ENCODE assay signal across 8 cellular contexts in genomic region chr17:39199673-39199985, GRCh38. TPM values are rescaled to one million over a fixed set of nuclear protein-coding genes. Genes with fewer than 3 reads are reported as not detected.
DNase-seq lines count a peak whose midpoint lies in the region; ATAC-seq and TF ChIP-seq lines count a peak whose summit lies in the region.

No MANE protein-coding gene starts in this region.

- ATAC-seq in GM18511 (IDR thresholded peaks at IDR 0.05; ENCODE audit: unreplicated experiment) (peak; percentile 12), HG02884 (IDR thresholded peaks at IDR 0.05; ENCODE audit: unreplicated experiment) (no peak), HG03280 (IDR thresholded peaks at IDR 0.05; ENCODE audit: unreplicated experiment) (no peak)

- no peaks in the 10 kb centered on the region for H3K9me3 ChIP-seq in colonic mucosa
- H3K9me3 ChIP-seq in muscle layer of duodenum (ENCODE audit: control insufficient read depth in 1 of 2, low read length in 2 of 2) = no peaks in the 10 kb centered on the region

- H3K9ac ChIP-seq in colonic mucosa (ENCODE audit: low read depth in 2 of 2, low read length in 2 of 2) = peak overlapping the region; percentile 26 to 99

- TF ChIP-seq CTCF in colonic mucosa (IDR thresholded peaks at IDR 0.05) = no peak

- DNase-seq in HuH-7.5 (ENCODE audit: low spot score) (peak; percentile 56), colonic mucosa (no peak), DMS153 treated with DMSO at 0.1 percent for 48 hours (lab: John Stamatoyannopoulos, UW; ENCODE audit: unreplicated experiment) (no peak), DMS153 (lab: John Stamatoyannopoulos, UW) (no peak)

- H3K36me3 ChIP-seq in colonic mucosa = peaks cover 15% of the 10 kb centered on the region
- peaks cover 26 to 38% of the 10 kb centered on the region in 2 donors for H3K36me3 ChIP-seq in muscle layer of duodenum (ENCODE audit: control insufficient read depth in 1 of 2, insufficient read depth in 2 of 2, low read length in 2 of 2)

- H3K27me3 ChIP-seq in colonic mucosa (no peaks in the 10 kb centered on the region), muscle layer of duodenum (ENCODE audit: low read depth, low read length) (no peaks in the 10 kb centered on the region)

- H3K4me1 ChIP-seq in colonic mucosa (peaks cover 10% of the 10 kb centered on the region), muscle layer of duodenum (ENCODE audit: control insufficient read depth in 1 of 2, insufficient read depth in 2 of 2, low read length in 2 of 2) (peaks cover 9 to 48% of the 10 kb centered on the region in 2 donors)

- peak overlapping the region; percentile 96 for H3K4me3 ChIP-seq in colonic mucosa
- peak overlapping the region; percentile 95 to 97 for H3K4me3 ChIP-seq in muscle layer of duodenum (ENCODE audit: low read depth in 1 of 2, low read length in 2 of 2)

- H3K27ac ChIP-seq in colonic mucosa = peak overlapping the region; percentile 91
- peak overlapping the region; percentile 100 for H3K27ac ChIP-seq in muscle layer of duodenum (ENCODE audit: low read length)

- intact Hi-C loops in colonic mucosa (cut with DNase I) = no loop called here

RNA-seq across cellular contexts. Expression of gene RPL19, which starts 0.5 kb away (rescaled TPM):
- total RNA-seq in colonic mucosa = 1,000 to 10,000 TPM; 1,557 to 1,567 TPM

RNA-seq across cellular contexts. Expression of gene CACNB1, which starts 2.2 kb away (rescaled TPM):
- 1 to 10 TPM; 5.9 to 8.8 TPM for total RNA-seq in colonic mucosa

RNA-seq across cellular contexts. Expression of gene STAC2, which starts 26.1 kb away (rescaled TPM):
- total RNA-seq in colonic mucosa = under 1 TPM; 0.11 to 0.15 TPM

RNA-seq across cellular contexts. Expression of gene ARL5C, which starts 33.7 kb away (rescaled TPM):
- not detected for total RNA-seq in colonic mucosa

RNA-seq across cellular contexts. Expression of gene PLXDC1, which starts 48.2 kb away (rescaled TPM):
- 1 to 10 TPM in 1 of 2 donors, under 1 TPM in 1; 0.54 to 4.4 TPM for total RNA-seq in colonic mucosa
